In the genomic region with DNA sequence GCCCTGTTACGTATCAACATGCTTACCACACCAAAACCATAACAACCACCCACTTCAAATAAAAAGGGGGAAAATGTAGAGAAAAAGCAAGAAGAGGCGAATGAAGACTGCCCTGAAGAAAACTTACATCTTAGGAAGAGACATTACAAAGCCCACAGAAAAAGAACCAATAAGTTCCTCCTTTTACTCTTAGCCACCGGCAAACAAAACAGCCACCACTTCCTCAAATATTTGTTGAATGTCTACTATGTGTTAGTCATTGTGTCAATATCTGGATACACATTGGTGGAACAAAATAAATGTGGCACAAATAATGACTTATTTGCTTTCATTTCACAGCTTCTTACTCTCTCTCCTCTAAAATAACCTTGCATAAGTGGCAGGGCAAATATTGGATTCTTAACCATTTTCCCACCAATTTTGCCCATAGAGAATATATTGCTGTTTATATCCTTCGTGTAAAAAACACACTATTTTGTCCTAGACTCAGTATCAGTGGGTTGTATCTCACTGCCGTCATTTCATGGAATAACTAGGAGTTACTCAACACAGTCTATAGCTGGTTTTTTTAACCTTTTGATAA, we compare ENCODE assay signal across 8 cellular contexts.
DNase-seq lines count a peak whose midpoint lies in the region; ATAC-seq, FAIRE-seq and TF ChIP-seq lines count a peak whose summit lies in the region.

No MANE protein-coding gene starts in this region.

- H3K27me3 Mint-ChIP-seq in HFFc6 (ENCODE audit: insufficient read depth): peaks cover 2% of the 10 kb centered on the region

- peak overlapping the region; percentile 2; the same call in 1 of the 2 replicates for H3K27ac Mint-ChIP-seq in HFFc6

- H3K27ac ChIP-seq in ACC112 (ENCODE audit: low read depth, low read length): peak overlapping the region; percentile 81

- H3K4me3 Mint-ChIP-seq in HFFc6: peak overlapping the region; percentile 31; the same call in 1 of the 2 replicates

- FAIRE-seq in GM19239 (lab: Jason Lieb, UNC): no peak

- no peaks in the 10 kb centered on the region for H3K9me3 Mint-ChIP-seq in HFFc6

- peaks cover 27% of the 10 kb centered on the region for H3K4me1 Mint-ChIP-seq in HFFc6 (ENCODE audit: low read depth)

- DNase-seq in HFFc6 (peak; percentile 62), iris pigment epithelial cell (ENCODE audit: low read depth) (peak; percentile 85), NCI-H446 (lab: John Stamatoyannopoulos, UW) (no peak), NCI-H1092 treated with DMSO at 0.1 percent for 48 hours (lab: John Stamatoyannopoulos, UW) (no peak), GM19239 (ENCODE audit: insufficient read length, low spot score) (no peak)

- H3K4me1 ChIP-seq in ACC112 (ENCODE audit: control insufficient read depth, insufficient read depth, low read length, unreplicated experiment): peaks cover 46% of the 10 kb centered on the region

- peak overlapping the region; percentile 62 for H3K4me3 ChIP-seq in ACC112 (ENCODE audit: low read depth, low read length)

- H3K36me3 Mint-ChIP-seq in HFFc6 (ENCODE audit: low read depth): no peaks in the 10 kb centered on the region

- H3K79me2 ChIP-seq in ACC112 (ENCODE audit: control insufficient read depth, insufficient read depth, low read length, unreplicated experiment): no peaks in the 10 kb centered on the region

- no peaks in the 10 kb centered on the region for H3K27me3 ChIP-seq in ACC112 (ENCODE audit: insufficient read depth, low read length)

- peak overlapping the region; percentile 39 for H2AFZ ChIP-seq in ACC112 (ENCODE audit: low read length, unreplicated experiment)

- TF ChIP-seq CTCF in HFFc6 (IDR thresholded peaks at IDR 0.05): no peak

- no peaks in the 10 kb centered on the region for H3K36me3 ChIP-seq in ACC112 (ENCODE audit: insufficient read depth, low read length)

- peak; percentile 58 for ATAC-seq in SK-N-SH treated with all-trans-retinoic acid at 6 μM for 48 hours
- ATAC-seq in GM19395 (IDR thresholded peaks at IDR 0.05; ENCODE audit: unreplicated experiment): no peak

TF ChIP-seq in SK-N-SH treated with all-trans-retinoic acid at 6 μM for 48 hours, 23 proteins besides CTCF, POLR2A, EP300 and RAD21:
- TF ChIP-seq RARB (CRISPR knock-in tag; IDR thresholded peaks at IDR 0.05) (no peak), ESRRG (CRISPR knock-in tag; IDR thresholded peaks at IDR 0.05) (no peak), ZNF70 (CRISPR knock-in tag; IDR thresholded peaks at IDR 0.05) (no peak), BACH2 (CRISPR knock-in tag; IDR thresholded peaks at IDR 0.05; ENCODE audit: borderline replicate concordance) (no peak), PPARA (CRISPR knock-in tag; IDR thresholded peaks at IDR 0.05; ENCODE audit: borderline replicate concordance) (no peak), ARNTL (CRISPR knock-in tag; IDR thresholded peaks at IDR 0.05; ENCODE audit: borderline replicate concordance, low read depth) (no peak), ZNF565 (CRISPR knock-in tag; conservative IDR thresholded peaks at IDR 0.05; ENCODE audit: low read depth) (no peak)
- TF ChIP-seq, protein P1, sequence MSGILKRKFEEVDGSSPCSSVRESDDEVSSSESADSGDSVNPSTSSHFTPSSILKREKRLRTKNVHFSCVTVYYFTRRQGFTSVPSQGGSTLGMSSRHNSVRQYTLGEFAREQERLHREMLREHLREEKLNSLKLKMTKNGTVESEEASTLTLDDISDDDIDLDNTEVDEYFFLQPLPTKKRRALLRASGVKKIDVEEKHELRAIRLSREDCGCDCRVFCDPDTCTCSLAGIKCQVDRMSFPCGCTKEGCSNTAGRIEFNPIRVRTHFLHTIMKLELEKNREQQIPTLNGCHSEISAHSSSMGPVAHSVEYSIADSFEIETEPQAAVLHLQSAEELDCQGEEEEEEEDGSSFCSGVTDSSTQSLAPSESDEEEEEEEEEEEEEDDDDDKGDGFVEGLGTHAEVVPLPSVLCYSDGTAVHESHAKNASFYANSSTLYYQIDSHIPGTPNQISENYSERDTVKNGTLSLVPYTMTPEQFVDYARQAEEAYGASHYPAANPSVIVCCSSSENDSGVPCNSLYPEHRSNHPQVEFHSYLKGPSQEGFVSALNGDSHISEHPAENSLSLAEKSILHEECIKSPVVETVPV (CRISPR knock-in tag; IDR thresholded peaks at IDR 0.05): no peak
- TF ChIP-seq, protein P2, sequence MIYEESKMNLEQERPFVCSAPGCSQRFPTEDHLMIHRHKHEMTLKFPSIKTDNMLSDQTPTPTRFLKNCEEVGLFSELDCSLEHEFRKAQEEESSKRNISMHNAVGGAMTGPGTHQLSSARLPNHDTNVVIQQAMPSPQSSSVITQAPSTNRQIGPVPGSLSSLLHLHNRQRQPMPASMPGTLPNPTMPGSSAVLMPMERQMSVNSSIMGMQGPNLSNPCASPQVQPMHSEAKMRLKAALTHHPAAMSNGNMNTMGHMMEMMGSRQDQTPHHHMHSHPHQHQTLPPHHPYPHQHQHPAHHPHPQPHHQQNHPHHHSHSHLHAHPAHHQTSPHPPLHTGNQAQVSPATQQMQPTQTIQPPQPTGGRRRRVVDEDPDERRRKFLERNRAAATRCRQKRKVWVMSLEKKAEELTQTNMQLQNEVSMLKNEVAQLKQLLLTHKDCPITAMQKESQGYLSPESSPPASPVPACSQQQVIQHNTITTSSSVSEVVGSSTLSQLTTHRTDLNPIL (CRISPR knock-in tag; IDR thresholded peaks at IDR 0.05; ENCODE audit: low read depth): no peak
- TF ChIP-seq, protein P3, sequence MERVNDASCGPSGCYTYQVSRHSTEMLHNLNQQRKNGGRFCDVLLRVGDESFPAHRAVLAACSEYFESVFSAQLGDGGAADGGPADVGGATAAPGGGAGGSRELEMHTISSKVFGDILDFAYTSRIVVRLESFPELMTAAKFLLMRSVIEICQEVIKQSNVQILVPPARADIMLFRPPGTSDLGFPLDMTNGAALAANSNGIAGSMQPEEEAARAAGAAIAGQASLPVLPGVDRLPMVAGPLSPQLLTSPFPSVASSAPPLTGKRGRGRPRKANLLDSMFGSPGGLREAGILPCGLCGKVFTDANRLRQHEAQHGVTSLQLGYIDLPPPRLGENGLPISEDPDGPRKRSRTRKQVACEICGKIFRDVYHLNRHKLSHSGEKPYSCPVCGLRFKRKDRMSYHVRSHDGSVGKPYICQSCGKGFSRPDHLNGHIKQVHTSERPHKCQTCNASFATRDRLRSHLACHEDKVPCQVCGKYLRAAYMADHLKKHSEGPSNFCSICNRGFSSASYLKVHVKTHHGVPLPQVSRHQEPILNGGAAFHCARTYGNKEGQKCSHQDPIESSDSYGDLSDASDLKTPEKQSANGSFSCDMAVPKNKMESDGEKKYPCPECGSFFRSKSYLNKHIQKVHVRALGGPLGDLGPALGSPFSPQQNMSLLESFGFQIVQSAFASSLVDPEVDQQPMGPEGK (CRISPR knock-in tag; IDR thresholded peaks at IDR 0.05; ENCODE audit: borderline replicate concordance): no peak

Comparison
In these comparisons a context has a peak if more than half of its experiments do, and no peak if none do; other contexts are left out.
1. DNase-seq: peak in HFFc6 (single experiment) and iris pigment epithelial cell (single experiment); none in NCI-H446 (0 of 2), NCI-H1092 treated with DMSO at 0.1 percent for 48 hours (single experiment) and GM19239 (single experiment).